ENCODE assay signal across 28 cellular contexts in genomic region chrX:132068405-132068804, GRCh38. TPM values are rescaled to one million over a fixed set of nuclear protein-coding genes. Genes with fewer than 3 reads are reported as not detected.
DNase-seq lines count a peak whose midpoint lies in the region; ATAC-seq, FAIRE-seq and TF ChIP-seq lines count a peak whose summit lies in the region.
"Had no signal": no experiment of that assay in that cellular context is flagged by ENCODE, and none has a peak within 500 bp of the region (broad histone marks: within the 10 kb centered on the region; RNA-seq: fewer than 3 reads in every experiment).

No MANE protein-coding gene starts in this region.

- H3K36me3 ChIP-seq in bronchial epithelial cell (ENCODE audit: control insufficient read depth, insufficient read depth, low read length) = peaks cover 1% of the 10 kb centered on the region

- no peak overlapping the region for H3K4me3 ChIP-seq in bronchial epithelial cell (ENCODE audit: low read depth, low read length)
- H3K4me3 ChIP-seq: HAP-1, PC-9 had no signal

- H3K27me3 ChIP-seq in bronchial epithelial cell (ENCODE audit: control insufficient read depth, insufficient read depth, low read length) = no peaks in the 10 kb centered on the region

- no peaks in the 10 kb centered on the region for H3K4me1 Mint-ChIP-seq in activated CD8-positive, alpha-beta memory T cell treated with anti-CD3 and anti-CD28 coated beads, Interleukin-2, amount 10 ng/mL, durations not matched to agents 7 days and 5 days
- H3K4me1 Mint-ChIP-seq: B cell had no signal

- no peak for TF ChIP-seq CTCF in bronchial epithelial cell (IDR thresholded peaks at IDR 0.05; ENCODE audit: insufficient read depth, low read length, severe bottlenecking)

- H3K27me3 Mint-ChIP-seq in activated CD8-positive, alpha-beta memory T cell treated with anti-CD3 and anti-CD28 coated beads, Interleukin-2, amount 10 ng/mL, durations not matched to agents 7 days and 5 days = no peaks in the 10 kb centered on the region
- H3K27me3 Mint-ChIP-seq: B cell had no signal

- no peak overlapping the region for H3K4me3 Mint-ChIP-seq in activated CD8-positive, alpha-beta memory T cell treated with anti-CD3 and anti-CD28 coated beads, Interleukin-2, amount 10 ng/mL, durations not matched to agents 7 days and 5 days
- H3K4me3 Mint-ChIP-seq: B cell; CD8-positive, alpha-beta T cell; HFFc6 had no signal

- CTCF ChIA-PET in activated CD8-positive, alpha-beta memory T cell treated with anti-CD3 and anti-CD28 coated beads, Interleukin-2, amount 10 ng/mL, durations not matched to agents 7 days and 5 days (lab: Charles Lee) = no interaction called here

- peaks cover 7% of the 10 kb centered on the region for H3K36me3 Mint-ChIP-seq in activated CD8-positive, alpha-beta memory T cell treated with anti-CD3 and anti-CD28 coated beads, Interleukin-2, amount 10 ng/mL, durations not matched to agents 7 days and 5 days

- no peak for ATAC-seq in activated CD8-positive, alpha-beta memory T cell treated with anti-CD3 and anti-CD28 coated beads, Interleukin-2, amount 10 ng/mL, durations not matched to agents 7 days and 5 days
- no peak for ATAC-seq in HG02610 (IDR thresholded peaks at IDR 0.05; ENCODE audit: unreplicated experiment)
- ATAC-seq: CD8-positive, alpha-beta T cell had no signal

- no peak for DNase-seq in activated CD8-positive, alpha-beta memory T cell treated with anti-CD3 and anti-CD28 coated beads, Interleukin-2, amount 10 ng/mL, durations not matched to agents 7 days and 5 days
- no peak for DNase-seq in activated CD8-positive, alpha-beta memory T cell treated with anti-CD3 and anti-CD28 coated beads, Interleukin-2, amount 50 U/mL, for 48 hours
- DNase-seq in bronchial epithelial cell (ENCODE audit: low read depth) (peak; percentile 64), kidney tubule cell (ENCODE audit: low spot score) (peak; percentile 60), RKO (ENCODE audit: low spot score) (no peak)
- DNase-seq in stimulated activated CD4-positive, alpha-beta T cell treated with anti-CD3 and anti-CD28 coated beads, Interleukin-4, amount 100 ng/mL, for 4 hours = no peak
- DNase-seq: Caco-2; CD8-positive, alpha-beta T cell; GOT3; HFFc6; KBM-7; MV-4-11; NCI-H1105; NCI-H1436 treated with DMSO at 0.1 percent for 48 hours; NCI-H187 treated with DMSO at 0.1 percent for 48 hours; NCI-H2107; NCI-H446 treated with DMSO at 0.1 percent for 48 hours; NCI-H526; NCI-H82; NK-92 treated with Interleukin-12 subunit alpha and Interleukin-12 subunit beta, amount 100 ng/mL, for 24 hours; SIG-M5 had no signal

- no peaks in the 10 kb centered on the region for H3K9me3 Mint-ChIP-seq in activated CD8-positive, alpha-beta memory T cell treated with anti-CD3 and anti-CD28 coated beads, Interleukin-2, amount 10 ng/mL, durations not matched to agents 7 days and 5 days (ENCODE audit: low read depth)
- H3K9me3 Mint-ChIP-seq: CD8-positive, alpha-beta T cell; HFFc6 had no signal

- peak overlapping the region; percentile 32 for H3K27ac Mint-ChIP-seq in activated CD8-positive, alpha-beta memory T cell treated with anti-CD3 and anti-CD28 coated beads, Interleukin-2, amount 10 ng/mL, durations not matched to agents 7 days and 5 days
- H3K27ac Mint-ChIP-seq: B cell; CD8-positive, alpha-beta T cell; HFFc6 had no signal

- no peak for FAIRE-seq in bronchial epithelial cell (lab: Jason Lieb, UNC)
- FAIRE-seq: G401.6 had no signal

RNA-seq across cellular contexts. Expression of gene STK26, which starts 45.3 kb away (rescaled TPM):
- total RNA-seq in activated CD8-positive, alpha-beta memory T cell treated with anti-CD3 and anti-CD28 coated beads, Interleukin-2, amount 10 ng/mL, durations not matched to agents 7 days and 5 days = 10 to 100 TPM; 39.5 to 49.7 TPM
- total RNA-seq in bronchial epithelial cell = 47.9 and 49.9 TPM in 2 replicates

RNA-seq across cellular contexts. Expression of gene FRMD7, which starts 59.4 kb away (rescaled TPM):
- total RNA-seq in activated CD8-positive, alpha-beta memory T cell treated with anti-CD3 and anti-CD28 coated beads, Interleukin-2, amount 10 ng/mL, durations not matched to agents 7 days and 5 days = not detected
- not detected in 2 replicates for total RNA-seq in bronchial epithelial cell
- total RNA-seq: B cell; Caco-2; CD8-positive, alpha-beta T cell; HFFc6; LHCN-M2; MCF 10A; PC-9 had no signal

Comparison
In these comparisons a context has a peak if more than half of its experiments do, and no peak if none do; other contexts are left out.
1. DNase-seq: peak in bronchial epithelial cell (single experiment) and kidney tubule cell (single experiment); none in activated CD8-positive, alpha-beta memory T cell treated with anti-CD3 and anti-CD28 coated beads, Interleukin-2, amount 10 ng/mL, durations not matched to agents 7 days and 5 days (single experiment), activated CD8-positive, alpha-beta memory T cell treated with anti-CD3 and anti-CD28 coated beads, Interleukin-2, amount 50 U/mL, for 48 hours (single experiment), RKO (single experiment) and stimulated activated CD4-positive, alpha-beta T cell treated with anti-CD3 and anti-CD28 coated beads, Interleukin-4, amount 100 ng/mL, for 4 hours (0 of 2).